ENCODE assay signal across 8 cellular contexts in the genomic region with DNA sequence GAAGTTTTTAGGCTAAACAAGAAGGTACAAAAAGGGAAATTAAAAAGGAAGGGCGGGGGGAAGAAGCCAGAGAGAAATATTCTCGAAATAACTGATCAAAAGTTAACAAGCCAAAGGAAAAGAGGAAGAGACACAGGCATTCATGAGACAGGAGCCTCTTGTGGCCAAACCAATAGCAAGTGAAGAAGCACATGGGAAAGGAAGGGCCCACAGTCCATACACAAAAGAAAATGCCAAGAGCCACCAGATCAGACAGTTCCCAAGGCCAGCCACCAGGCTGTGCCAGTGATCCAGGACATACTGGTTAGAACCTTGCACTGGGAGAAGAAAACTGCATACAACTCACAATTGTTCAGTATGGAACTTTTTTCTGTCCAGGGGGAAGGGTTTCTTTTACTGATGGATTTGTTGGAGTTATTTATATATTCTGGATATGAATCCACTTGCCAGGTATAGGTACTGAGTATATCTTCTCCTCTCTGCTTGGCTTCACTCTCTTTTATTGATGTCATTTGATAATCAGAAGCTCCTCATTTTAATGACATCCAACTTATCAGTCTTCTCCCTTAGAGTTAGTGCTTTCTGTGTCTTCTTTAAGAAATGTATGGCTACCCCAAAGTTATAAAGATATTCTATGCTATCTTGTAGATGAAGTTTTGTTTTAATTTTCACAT.
DNase-seq lines count a peak whose midpoint lies in the region; ATAC-seq and TF ChIP-seq lines count a peak whose summit lies in the region.

No MANE protein-coding gene starts in this region.

- H2BK5ac ChIP-seq in IMR-90 (ENCODE audit: low read depth, low read length, poor library complexity, severe bottlenecking): no peak overlapping the region

- 81% methylated on average over 2 of the region's 2 CpGs; no CpG with 5 or more reads in 1 of the 2 experiments for WGBS in IMR-90 (ENCODE audit: extremely low coverage in 2 of 2, insufficient read length in 1 of 2), 2 experiments

- H3K4me3 ChIP-seq in IMR-90 (ENCODE audit: insufficient read depth, low read depth, low read length) (no peak overlapping the region), osteoblast (ENCODE audit: insufficient read depth, low read length) (no peak overlapping the region), uterus (no peak overlapping the region)

- no peak overlapping the region for H3K9ac ChIP-seq in IMR-90 (ENCODE audit: low read depth, low read length)

- DNase-seq in IMR-90: peak; percentile 82
- DNase-seq in RWPE1 (ENCODE audit: low spot score): peak; percentile 76
- peak; percentile 48 to 57 for DNase-seq in activated naive CD4-positive, alpha-beta T cell treated with anti-CD3 and anti-CD28 coated beads, Interleukin-2, amount 50 U/mL, for 72 hours (ENCODE audit: low spot score in 2 of 2)
- peak; percentile 91 for DNase-seq in globus pallidus (ENCODE audit: low spot score)
- DNase-seq in osteoblast (ENCODE audit: insufficient read length, low spot score, missing footprints): no peak
- DNase-seq in uterus: peak; percentile 75 to 78

- H3K4ac ChIP-seq in IMR-90 (ENCODE audit: low read depth, low read length): no peak overlapping the region

- TF ChIP-seq POLR2A in IMR-90 (IDR thresholded peaks at IDR 0.05; ENCODE audit: low read depth, low read length) (0 out of 2 replicates have a peak, but pooled peaks have one; percentile 31), uterus (IDR thresholded peaks at IDR 0.05) (no peak)

- H2AK5ac ChIP-seq in IMR-90 (ENCODE audit: low read depth, low read length): no peak overlapping the region

- no peak overlapping the region for H2BK120ac ChIP-seq in IMR-90 (ENCODE audit: low read depth, low read length)

- no peak overlapping the region for H2BK20ac ChIP-seq in IMR-90 (ENCODE audit: low read depth, low read length)

- H3K4me2 ChIP-seq in IMR-90 (ENCODE audit: low read depth, low read length) (no peak overlapping the region), osteoblast (ENCODE audit: insufficient read depth, low read length) (no peak overlapping the region)

- H3K9me3 Mint-ChIP-seq in activated naive CD4-positive, alpha-beta T cell treated with anti-CD3 and anti-CD28 coated beads, Interleukin-2, amount 50 U/mL, for 72 hours: no peaks in the 10 kb centered on the region

- H3K9me3 ChIP-seq in IMR-90 (ENCODE audit: control insufficient read depth, insufficient read depth, low read length): no peaks in the 10 kb centered on the region
- no peaks in the 10 kb centered on the region for H3K9me3 ChIP-seq in osteoblast (ENCODE audit: low read depth, low read length)
- H3K9me3 ChIP-seq in uterus: no peaks in the 10 kb centered on the region

- BruUV-seq in IMR-90 (replicated peaks; lab: Mats Ljungman, UMichigan): no TSS peak

- dilution Hi-C loops in IMR-90 (cut with HindIII; ENCODE audit: low sequenced_read_pairs, unreplicated experiment): no loop called here

- in situ Hi-C loops in IMR-90 (cut with MboI; ENCODE audit: low sequenced_read_pairs): loop anchor here (5.0 to 10.0 kb wide), 2 partner anchors 39 to 136 kb away; no protein-coding TSS in a partner anchor

- H3K27me3 ChIP-seq in IMR-90 (ENCODE audit: control insufficient read depth, insufficient read depth, low read length): no peaks in the 10 kb centered on the region
- no peaks in the 10 kb centered on the region for H3K27me3 ChIP-seq in osteoblast (ENCODE audit: insufficient read depth, low read length)
- no peaks in the 10 kb centered on the region for H3K27me3 ChIP-seq in uterus

- H3K27ac ChIP-seq in C4-2B (peak overlapping the region; percentile 99), IMR-90 (ENCODE audit: insufficient read depth, low read length) (no peak overlapping the region), RWPE1 (no peak overlapping the region), osteoblast (ENCODE audit: low read depth, low read length) (peak overlapping the region; percentile 17), uterus (peak overlapping the region; percentile 95 to 97)

- peaks cover 51% of the 10 kb centered on the region for H3K79me2 ChIP-seq in osteoblast (ENCODE audit: insufficient read depth, low read length)

- TF ChIP-seq CTCF in C4-2B (conservative IDR thresholded peaks at IDR 0.05) (peak; percentile 86), IMR-90 (conservative IDR thresholded peaks at IDR 0.05; ENCODE audit: low read depth, low read length) (peak; percentile 85), RWPE1 (conservative IDR thresholded peaks at IDR 0.05; ENCODE audit: low read depth) (no peak; the same call in 1 of the 2 replicates), osteoblast (IDR thresholded peaks at IDR 0.05; ENCODE audit: extremely low read depth, low read depth, low read length) (peak; percentile 96), uterus (IDR thresholded peaks at IDR 0.05) (peak; percentile 77 to 92 (median 88))

- peak; percentile 85 for TF ChIP-seq RAD21 in IMR-90 (IDR thresholded peaks at IDR 0.05; ENCODE audit: low read length)

- H2AFZ ChIP-seq in IMR-90 (replicated peaks; ENCODE audit: low read length, poor library complexity) (no peak overlapping the region), osteoblast (ENCODE audit: low read length) (no peak overlapping the region)

- H3K14ac ChIP-seq in IMR-90 (replicated peaks; ENCODE audit: low read depth, low read length): no peak overlapping the region

- CTCF ChIA-PET in IMR-90 (lab: Yijun Ruan, JAX): interaction anchor here (0.6 to 2.8 kb wide), 11 partner anchors 9 to 169 kb away, joined by 3 to 30 read pairs (median 5); no protein-coding TSS in a partner anchor
- CTCF ChIA-PET in RWPE1 (lab: Yijun Ruan, JAX): interaction anchor here (0.6 to 3.6 kb wide), 8 partner anchors 10 to 135 kb away, joined by 3 to 30 read pairs (median 4); no protein-coding TSS in a partner anchor

- POLR2A ChIA-PET in IMR-90 (lab: Charles Lee; ENCODE audit: unreplicated experiment) (no interaction called here), RWPE1 (lab: Yijun Ruan, JAX; ENCODE audit: low non-redundant PET) (no interaction called here)

- no peak overlapping the region for H4K91ac ChIP-seq in IMR-90 (ENCODE audit: insufficient read depth, low read depth, low read length)

- H3K4me1 ChIP-seq in IMR-90 (ENCODE audit: control insufficient read depth, insufficient read depth, low read length) (peaks cover 26% of the 10 kb centered on the region), osteoblast (ENCODE audit: insufficient read depth, low read length) (peaks cover 28% of the 10 kb centered on the region), uterus (peaks cover 21% of the 10 kb centered on the region in 2 donors)

- H2BK15ac ChIP-seq in IMR-90 (ENCODE audit: low read depth, low read length): no peak overlapping the region

- H3K79me1 ChIP-seq in IMR-90 (ENCODE audit: low read depth in 1 of 2, low read length in 2 of 2): peaks cover 0 to 8% of the 10 kb centered on the region in 2 experiments; a peak in 1 of 4 replicates

- H4K8ac ChIP-seq in IMR-90 (ENCODE audit: low read depth in 2 of 2, low read length in 2 of 2): no peak overlapping the region

- no peak overlapping the region for H3K18ac ChIP-seq in IMR-90 (ENCODE audit: low read depth, low read length)

- intact Hi-C loops in IMR-90 (cut with micrococcal nuclease): loop anchor here (1.0 kb wide), 2 partner anchors 41 to 135 kb away; no protein-coding TSS in a partner anchor
- intact Hi-C loops in uterus (cut with DNase I; ENCODE audit: low total_unique reads): loop anchor here (5.0 kb wide), 1 partner anchor 39 kb away; no protein-coding TSS in a partner anchor

- H4K20me1 ChIP-seq in IMR-90 (ENCODE audit: insufficient read depth, low read length): no peaks in the 10 kb centered on the region
- H4K20me1 ChIP-seq in osteoblast (ENCODE audit: insufficient read depth, low read length): no peaks in the 10 kb centered on the region

- no peak overlapping the region for H3K23ac ChIP-seq in IMR-90 (ENCODE audit: low read depth, low read length)

- H3K36me3 ChIP-seq in IMR-90 (ENCODE audit: control insufficient read depth, insufficient read depth, low read length) (no peaks in the 10 kb centered on the region), osteoblast (ENCODE audit: insufficient read depth, low read length) (no peaks in the 10 kb centered on the region), uterus (no peaks in the 10 kb centered on the region)

- ATAC-seq in GM19395 (IDR thresholded peaks at IDR 0.05; ENCODE audit: unreplicated experiment) (peak; percentile 31), IMR-90 (ENCODE audit: low read depth) (peak; percentile 64)
- no peak for ATAC-seq in activated naive CD4-positive, alpha-beta T cell treated with anti-CD3 and anti-CD28 coated beads, Interleukin-2, amount 50 U/mL, for 72 hours

- peaks cover 4% of the 10 kb centered on the region; the same call in 1 of the 2 replicates for H3K9me1 ChIP-seq in IMR-90 (ENCODE audit: insufficient read depth, low read length)

- no peak overlapping the region for H3K56ac ChIP-seq in IMR-90 (ENCODE audit: extremely low read depth, insufficient read depth, low read length)

- H3K27ac Mint-ChIP-seq in activated naive CD4-positive, alpha-beta T cell treated with anti-CD3 and anti-CD28 coated beads, Interleukin-2, amount 50 U/mL, for 72 hours: peak overlapping the region in 1 of 2 donors; percentile 81

- no peak overlapping the region for H2AK9ac ChIP-seq in IMR-90 (replicated peaks; ENCODE audit: low read depth, low read length, poor library complexity)

- H4K5ac ChIP-seq in IMR-90 (ENCODE audit: low read depth, low read length): no peak overlapping the region

- peaks cover 0 to 18% of the 10 kb centered on the region in 2 donors for H3K36me3 Mint-ChIP-seq in activated naive CD4-positive, alpha-beta T cell treated with anti-CD3 and anti-CD28 coated beads, Interleukin-2, amount 50 U/mL, for 72 hours

TF ChIP-seq in IMR-90, 13 proteins besides CTCF, POLR2A, EP300 and RAD21:
- TF ChIP-seq SMC3 (IDR thresholded peaks at IDR 0.05; ENCODE audit: low read depth, low read length) (peak; percentile 84), MAFK (IDR thresholded peaks at IDR 0.05; ENCODE audit: low read depth, low read length) (no peak)

Comparison
In these comparisons a context has a peak if more than half of its experiments do, and no peak if none do; other contexts are left out.
1. H3K27ac ChIP-seq: peak in C4-2B (single experiment), osteoblast (single experiment) and uterus (2 of 2); none in IMR-90 (single experiment) and RWPE1 (single experiment).
2. ATAC-seq: peak in GM19395 (single experiment) and IMR-90 (single experiment); none in activated naive CD4-positive, alpha-beta T cell treated with anti-CD3 and anti-CD28 coated beads, Interleukin-2, amount 50 U/mL, for 72 hours (0 of 2).